16 cellular contexts compared by ENCODE assay signal in genomic region chr3:188964957-188965356, GRCh38.
"Had no signal": no experiment of that assay in that cellular context is flagged by ENCODE, and none has a peak within 500 bp of the region (broad histone marks: within the 10 kb centered on the region; RNA-seq: fewer than 3 reads in every experiment).

No MANE protein-coding gene starts in this region.

- H3K27me3 ChIP-seq: esophagus squamous epithelium, transverse colon had no signal

- H3K4me1 ChIP-seq: esophagus squamous epithelium, transverse colon had no signal

- H3K27ac ChIP-seq: esophagus squamous epithelium, thoracic aorta, transverse colon had no signal

- DNase-seq: esophagus squamous epithelium; foreskin fibroblast; head of caudate nucleus; hippocampal formation; kidney glomerular epithelial cell; natural killer cell; posterior cingulate gyrus; stimulated activated CD4-positive, alpha-beta T cell treated with anti-CD3 and anti-CD28 coated beads, Interleukin-2, amount 100 ng/mL, for 24 hours; stimulated activated CD4-positive, alpha-beta T cell treated with anti-CD3 and anti-CD28 coated beads, Interleukin-4, amount 100 ng/mL, for 4 hours; stimulated activated naive B cell treated with anti-CD40 and anti-IgM and Interleukin-4, amounts not matched to agents 10 μg/mL and 1 μg/mL and 100 μg/mL, for 72 hours; stimulated activated naive CD8-positive, alpha-beta T cell treated with anti-CD3 and anti-CD28 coated beads, Interleukin-15, amount 100 ng/mL, for 72 hours; transverse colon had no signal

- H3K4me1 Mint-ChIP-seq: stimulated activated naive B cell treated with anti-CD40 and anti-IgM and Interleukin-4, amounts not matched to agents 10 μg/mL and 1 μg/mL and 100 μg/mL, for 72 hours had no signal

- H3K4me3 ChIP-seq: esophagus squamous epithelium, thoracic aorta, transverse colon had no signal

- H3K27me3 Mint-ChIP-seq: dendritic cell treated with granulocyte-macrophage colony-stimulating factor and Interleukin-4, amounts not matched to agents 40 ng/mL and 50 ng/mL, for 4 days had no signal

- H3K9me3 Mint-ChIP-seq: dendritic cell treated with granulocyte-macrophage colony-stimulating factor and Interleukin-4, amounts not matched to agents 40 ng/mL and 50 ng/mL, for 4 days; natural killer cell had no signal

- H3K4me3 Mint-ChIP-seq: dendritic cell treated with granulocyte-macrophage colony-stimulating factor and Interleukin-4, amounts not matched to agents 40 ng/mL and 50 ng/mL, for 4 days; natural killer cell; neural crest cell; stimulated activated naive B cell treated with anti-CD40 and anti-IgM and Interleukin-4, amounts not matched to agents 10 μg/mL and 1 μg/mL and 100 μg/mL, for 72 hours; stimulated activated naive CD8-positive, alpha-beta T cell treated with anti-CD3 and anti-CD28 coated beads, Interleukin-15, amount 100 ng/mL, for 72 hours had no signal

- H3K27ac Mint-ChIP-seq: dendritic cell treated with granulocyte-macrophage colony-stimulating factor and Interleukin-4, amounts not matched to agents 40 ng/mL and 50 ng/mL, for 4 days; natural killer cell; stimulated activated naive B cell treated with anti-CD40 and anti-IgM and Interleukin-4, amounts not matched to agents 10 μg/mL and 1 μg/mL and 100 μg/mL, for 72 hours; stimulated activated naive CD8-positive, alpha-beta T cell treated with anti-CD3 and anti-CD28 coated beads, Interleukin-15, amount 100 ng/mL, for 72 hours had no signal

- ATAC-seq: natural killer cell; sciatic nerve; stimulated activated naive B cell treated with anti-CD40 and anti-IgM and Interleukin-4, amounts not matched to agents 10 μg/mL and 1 μg/mL and 100 μg/mL, for 72 hours; stimulated activated naive CD8-positive, alpha-beta T cell treated with anti-CD3 and anti-CD28 coated beads, Interleukin-15, amount 100 ng/mL, for 72 hours had no signal

- H3K36me3 ChIP-seq: esophagus squamous epithelium, thoracic aorta, transverse colon had no signal

- H3K36me3 Mint-ChIP-seq: natural killer cell; stimulated activated naive B cell treated with anti-CD40 and anti-IgM and Interleukin-4, amounts not matched to agents 10 μg/mL and 1 μg/mL and 100 μg/mL, for 72 hours had no signal
